In genomic region chr20:32523613-32524218, GRCh38 we compare ENCODE assay signal across 1 cellular context.
TF ChIP-seq lines count a peak whose summit lies in the region.

No MANE protein-coding gene starts in this region.

TF ChIP-seq in HepG2, 621 proteins besides CTCF, POLR2A, EP300 and RAD21 (continued from another document and continues in another):
- TF ChIP-seq AKNA (CRISPR knock-in tag; IDR thresholded peaks at IDR 0.05; ENCODE audit: borderline replicate concordance) (no peak), ZNF569 (CRISPR knock-in tag; IDR thresholded peaks at IDR 0.05; ENCODE audit: borderline replicate concordance) (0 out of 2 replicates have a peak, but pooled peaks have one; percentile 6), MTF2 (CRISPR knock-in tag; IDR thresholded peaks at IDR 0.05; ENCODE audit: borderline replicate concordance) (peak; percentile 75; the same call in 1 of the 2 replicates), ZSCAN21 (CRISPR knock-in tag; IDR thresholded peaks at IDR 0.05; ENCODE audit: borderline replicate concordance) (peak; percentile 63; the same call in 1 of the 2 replicates), GABPA (IDR thresholded peaks at IDR 0.05; ENCODE audit: low read depth, low read length) (no peak), GABPA (CRISPR knock-in tag; IDR thresholded peaks at IDR 0.05; ENCODE audit: low read depth) (peak; percentile 15; the same call in 1 of the 2 replicates), ZNF121 (CRISPR knock-in tag; IDR thresholded peaks at IDR 0.05) (peak; percentile 42), IKZF5 (CRISPR knock-in tag; IDR thresholded peaks at IDR 0.05) (no peak), FOXC1 (CRISPR knock-in tag; IDR thresholded peaks at IDR 0.05; ENCODE audit: borderline replicate concordance) (0 out of 2 replicates have a peak, but pooled peaks have one; percentile 12), RBM22 (optimal IDR thresholded peaks at IDR 0.05; ENCODE audit: low read length) (no peak), HNF4A (CRISPR knock-in tag; IDR thresholded peaks at IDR 0.05) (0 out of 2 replicates have a peak, but pooled peaks have one; percentile 3), PITX1 (CRISPR knock-in tag; IDR thresholded peaks at IDR 0.05) (0 out of 2 replicates have a peak, but pooled peaks have one; percentile 28), ARID3A (IDR thresholded peaks at IDR 0.05; ENCODE audit: low read depth, low read length) (no peak), ZBTB42 (CRISPR knock-in tag; IDR thresholded peaks at IDR 0.05) (0 out of 2 replicates have a peak, but pooled peaks have one; percentile 36), RFX3 (CRISPR knock-in tag; IDR thresholded peaks at IDR 0.05) (no peak), TFDP2 (CRISPR knock-in tag; IDR thresholded peaks at IDR 0.05) (0 out of 2 replicates have a peak, but pooled peaks have one; percentile 10), ZFX (CRISPR knock-in tag; IDR thresholded peaks at IDR 0.05; ENCODE audit: low read depth) (peak; percentile 58), MAX (IDR thresholded peaks at IDR 0.05) (peak; percentile 87), ZNF318 (CRISPR knock-in tag; IDR thresholded peaks at IDR 0.05) (0 out of 2 replicates have a peak, but pooled peaks have one; percentile 35), ZNF713 (CRISPR knock-in tag; IDR thresholded peaks at IDR 0.05) (peak; percentile 36; the same call in 1 of the 2 replicates), ZNF362 (CRISPR knock-in tag; IDR thresholded peaks at IDR 0.05; ENCODE audit: borderline replicate concordance) (peak; percentile 23; the same call in 1 of the 2 replicates), ZNF230 (CRISPR knock-in tag; IDR thresholded peaks at IDR 0.05) (peak; percentile 35; the same call in 1 of the 2 replicates), KAT2B (IDR thresholded peaks at IDR 0.05; ENCODE audit: borderline replicate concordance, low read depth, low read length) (no peak), DPF2 (CRISPR knock-in tag; IDR thresholded peaks at IDR 0.05; ENCODE audit: borderline replicate concordance, low read depth) (0 out of 2 replicates have a peak, but pooled peaks have one; percentile 23), HMGXB3 (CRISPR knock-in tag; IDR thresholded peaks at IDR 0.05; ENCODE audit: borderline replicate concordance) (no peak)
